Comparison of ENCODE assay signal across 8 cellular contexts in genomic region chr6:100479180-100480035, GRCh38. TPM values are rescaled to one million over a fixed set of nuclear protein-coding genes. Genes with fewer than 3 reads are reported as not detected.
A peak's percentile ranks its signal among the peaks of the same experiment; 100 is the strongest.
DNase-seq lines count a peak whose midpoint lies in the region; ATAC-seq and TF ChIP-seq lines count a peak whose summit lies in the region.

No MANE protein-coding gene starts in this region.

- H3K36me3 Mint-ChIP-seq in WTC11, result no peaks in the 10 kb centered on the region
- H3K36me3 Mint-ChIP-seq in effector memory CD8-positive, alpha-beta T cell (ENCODE audit: insufficient read depth), result no peaks in the 10 kb centered on the region

- ATAC-seq in heart left ventricle (no peak), Right ventricle myocardium inferior (no peak), WTC11 (peak; percentile 73), sciatic nerve (no peak)
- no peak for ATAC-seq in effector memory CD8-positive, alpha-beta T cell (replicated peaks)

- peaks cover 5% of the 10 kb centered on the region; the same call in 1 of the 2 replicates for H3F3A ChIP-seq in MM.1S (ENCODE audit: insufficient read depth, low read length)

- H3K4me3 Mint-ChIP-seq in WTC11, result no peak overlapping the region
- no peak overlapping the region for H3K4me3 Mint-ChIP-seq in effector memory CD8-positive, alpha-beta T cell

- H3K27me3 Mint-ChIP-seq in WTC11 (ENCODE audit: low read depth), result no peaks in the 10 kb centered on the region; the same call in 1 of the 2 replicates
- H3K27me3 Mint-ChIP-seq in effector memory CD8-positive, alpha-beta T cell, result peaks cover 21 to 51% of the 10 kb centered on the region in 2 donors

- no peaks in the 10 kb centered on the region for H4K20me1 ChIP-seq in MM.1S (ENCODE audit: insufficient read depth, low read length)

- TF ChIP-seq POLR2A in heart left ventricle (IDR thresholded peaks at IDR 0.05), result no peak

- no peak overlapping the region for H3K27ac ChIP-seq in heart left ventricle
- no peak overlapping the region for H3K27ac ChIP-seq in MM.1S (ENCODE audit: low read length)

- intact Hi-C loops in heart left ventricle (cut with DNase I), result loop anchor here (1.0 to 10.0 kb wide), 5 partner anchors 362 to 477 kb away; no protein-coding TSS in a partner anchor
- intact Hi-C loops in Right ventricle myocardium inferior (cut with DNase I), result loop anchor here (1.0 kb wide), 1 partner anchor 363 kb away; no protein-coding TSS in a partner anchor
- intact Hi-C loops in sciatic nerve (cut with DNase I), result loop anchor here (2.0 kb wide), 1 partner anchor 363 kb away; no protein-coding TSS in a partner anchor

- H3K4me3 ChIP-seq in heart left ventricle (no peak overlapping the region), MM.1S (ENCODE audit: low read length) (no peak overlapping the region), kidney epithelial cell (ENCODE audit: low read depth, low read length) (no peak overlapping the region)

- H3K4me1 ChIP-seq in heart left ventricle, result no peaks in the 10 kb centered on the region
- peaks cover 19% of the 10 kb centered on the region for H3K4me1 ChIP-seq in MM.1S (ENCODE audit: low read length)

- H3K9ac ChIP-seq in MM.1S (ENCODE audit: low read length), result no peak overlapping the region

- H3K27ac Mint-ChIP-seq in WTC11, result no peak overlapping the region
- no peak overlapping the region for H3K27ac Mint-ChIP-seq in effector memory CD8-positive, alpha-beta T cell

- no peaks in the 10 kb centered on the region for H3K4me1 Mint-ChIP-seq in WTC11
- no peaks in the 10 kb centered on the region for H3K4me1 Mint-ChIP-seq in effector memory CD8-positive, alpha-beta T cell (ENCODE audit: low read depth in 2 of 2)

- 65 to 72% (median 67%) methylated on average over 3 of the region's 3 CpGs for WGBS in heart left ventricle, 4 donors

- 0 out of 2 replicates have a peak overlapping the region, but pooled peaks have one; percentile 26 for H2AFZ ChIP-seq in MM.1S (ENCODE audit: low read length)

- H3K9me3 Mint-ChIP-seq in WTC11, result no peaks in the 10 kb centered on the region
- no peaks in the 10 kb centered on the region for H3K9me3 Mint-ChIP-seq in effector memory CD8-positive, alpha-beta T cell

- H3K27me3 ChIP-seq in heart left ventricle (peaks cover 0 to 28% (median 6%) of the 10 kb centered on the region in 9 donors), MM.1S (replicated peaks; ENCODE audit: insufficient read depth, low read length) (no peaks in the 10 kb centered on the region), kidney epithelial cell (ENCODE audit: control insufficient read depth, insufficient read depth, low read length) (no peaks in the 10 kb centered on the region)

- H3K4me2 ChIP-seq in MM.1S (ENCODE audit: low read depth, low read length), result no peak overlapping the region

- no peak for DNase-seq in heart left ventricle
- DNase-seq in Right ventricle myocardium inferior (ENCODE audit: missing footprints), result no peak
- peak; percentile 55 for DNase-seq in HCEC 1CT
- DNase-seq in MM.1S, result peak; percentile 43
- DNase-seq in WTC11 (ENCODE audit: low spot score), result no peak
- DNase-seq in kidney epithelial cell (ENCODE audit: low read depth), result no peak
- DNase-seq in effector memory CD8-positive, alpha-beta T cell, result no peak
- no peak for DNase-seq in sciatic nerve (ENCODE audit: low spot score)

- CTCF ChIA-PET in WTC11 (lab: Charles Lee), result interaction anchor here (0.6 to 1.8 kb wide), 4 partner anchors 19 to 372 kb away, joined by 3 to 9 read pairs (median 3); no protein-coding TSS in a partner anchor

- H3K36me3 ChIP-seq in heart left ventricle (no peaks in the 10 kb centered on the region), MM.1S (replicated peaks; ENCODE audit: insufficient read depth, low read length) (no peaks in the 10 kb centered on the region), kidney epithelial cell (ENCODE audit: control insufficient read depth, insufficient read depth, low read length) (no peaks in the 10 kb centered on the region)

- peak; percentile 47 to 76 (median 59) for TF ChIP-seq CTCF in heart left ventricle (IDR thresholded peaks at IDR 0.05)
- TF ChIP-seq CTCF in MM.1S (IDR thresholded peaks at IDR 0.05; ENCODE audit: low read length), result peak; percentile 78
- TF ChIP-seq CTCF in WTC11 (IDR thresholded peaks at IDR 0.05), result peak; percentile 70
- peak; percentile 66 for TF ChIP-seq CTCF in kidney epithelial cell (IDR thresholded peaks at IDR 0.05; ENCODE audit: insufficient read depth, low read length, poor library complexity, severe bottlenecking)

- POLR2A ChIA-PET in WTC11 (lab: Charles Lee), result interaction anchor here (0.7 kb wide), 1 partner anchor 333 kb away, joined by 3 read pairs; no protein-coding TSS in a partner anchor

- H3K79me2 ChIP-seq in MM.1S (ENCODE audit: low read length), result no peaks in the 10 kb centered on the region

- no peaks in the 10 kb centered on the region for H3K9me3 ChIP-seq in heart left ventricle
- H3K9me3 ChIP-seq in MM.1S (replicated peaks; ENCODE audit: insufficient read depth, low read length), result no peaks in the 10 kb centered on the region

- no peaks in the 10 kb centered on the region for H3K9me2 ChIP-seq in MM.1S (replicated peaks; ENCODE audit: insufficient read depth, low read length)

TF ChIP-seq in WTC11, 78 proteins besides CTCF, POLR2A, EP300 and RAD21:
- TF ChIP-seq E2F5 (CRISPR knock-in tag; IDR thresholded peaks at IDR 0.05), result no peak
- TF ChIP-seq RELA (CRISPR knock-in tag; IDR thresholded peaks at IDR 0.05; ENCODE audit: borderline replicate concordance), result no peak
- TF ChIP-seq KAT7 (CRISPR knock-in tag; IDR thresholded peaks at IDR 0.05; ENCODE audit: borderline replicate concordance), result no peak
- TF ChIP-seq GTF2I (CRISPR knock-in tag; conservative IDR thresholded peaks at IDR 0.05), result no peak
- no peak for TF ChIP-seq HMGA2 (CRISPR knock-in tag; IDR thresholded peaks at IDR 0.05)

RNA-seq across cellular contexts. Expression of gene SIM1, which starts 14.7 kb away (rescaled TPM):
- total RNA-seq in heart left ventricle, result under 1 TPM in 1 of 9 donors, not detected in 8; 0.50 TPM
- polyA plus RNA-seq in heart left ventricle, result not detected
- not detected for total RNA-seq in Right ventricle myocardium inferior
- total RNA-seq in WTC11 (2021), result 0.09 to 0.11 TPM (median 0.11 TPM) in 3 replicates
- total RNA-seq in kidney epithelial cell, result 2.0 and 2.9 TPM in 2 replicates
- total RNA-seq in sciatic nerve, result 0.04 TPM

Comparison
In these comparisons a context has a peak if more than half of its experiments do, and no peak if none do; other contexts are left out.
1. DNase-seq: peak in HCEC 1CT (single experiment) and MM.1S (single experiment); none in heart left ventricle (0 of 5), Right ventricle myocardium inferior (single experiment), WTC11 (single experiment), kidney epithelial cell (single experiment), effector memory CD8-positive, alpha-beta T cell (0 of 3) and sciatic nerve (single experiment).
2. Peak in every context shown above with its lines, with median percentiles within 50 percentile points of each other: CTCF ChIP-seq.